ENCODE assay signal across 16 cellular contexts in the genomic region with DNA sequence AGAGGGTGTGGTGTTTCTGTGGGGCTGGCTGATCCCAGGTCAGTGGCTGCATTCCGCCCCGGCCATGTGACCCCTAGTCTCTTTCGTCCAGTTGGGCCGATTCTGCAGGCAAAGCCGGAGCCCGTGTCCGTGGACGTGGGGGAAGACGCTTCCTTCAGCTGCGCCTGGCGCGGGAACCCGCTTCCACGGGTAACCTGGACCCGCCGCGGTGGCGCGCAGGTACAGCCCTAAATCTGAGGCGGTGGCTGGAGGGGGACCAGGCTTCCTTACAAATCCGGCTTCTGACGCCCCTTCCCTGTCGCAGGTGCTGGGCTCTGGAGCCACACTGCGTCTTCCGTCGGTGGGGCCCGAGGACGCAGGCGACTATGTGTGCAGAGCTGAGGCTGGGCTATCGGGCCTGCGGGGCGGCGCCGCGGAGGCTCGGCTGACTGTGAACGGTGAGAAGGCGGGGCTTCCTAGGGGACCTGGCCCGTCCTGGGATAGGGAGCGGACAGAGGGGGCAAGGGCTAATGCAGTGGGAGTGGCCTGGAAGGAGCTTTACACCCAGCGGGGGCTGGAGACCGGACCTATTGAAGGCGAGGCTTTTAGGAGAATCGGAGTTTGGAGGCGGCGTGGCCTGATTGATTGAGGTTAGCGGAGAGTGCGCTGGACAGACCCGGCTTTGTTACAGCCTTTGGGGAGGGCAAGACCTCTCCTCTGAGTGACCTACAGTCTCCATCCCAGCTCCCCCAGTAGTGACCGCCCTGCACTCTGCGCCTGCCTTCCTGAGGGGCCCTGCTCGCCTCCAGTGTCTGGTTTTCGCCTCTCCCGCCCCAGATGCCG. TPM values are rescaled to one million over a fixed set of nuclear protein-coding genes. Genes with fewer than 3 reads are reported as not detected.
DNase-seq lines count a peak whose midpoint lies in the region; TF ChIP-seq lines count a peak whose summit lies in the region.
"Had no signal": no experiment of that assay in that cellular context is flagged by ENCODE, and none has a peak within 500 bp of the region (broad histone marks: within the 10 kb centered on the region; RNA-seq: fewer than 3 reads in every experiment).

No MANE protein-coding gene starts in this region.

- no peak for TF ChIP-seq EP300 in stomach (IDR thresholded peaks at IDR 0.05)

- no TSS peak for BruUV-seq in MCF 10A (replicated peaks; lab: Mats Ljungman, UMichigan)

- CTCF ChIA-PET in MCF 10A (lab: Yijun Ruan, JAX): no interaction called here

- H3K27me3 ChIP-seq in cardiac muscle cell: peaks cover 47% of the 10 kb centered on the region
- H3K27me3 ChIP-seq in iPS-20b (ENCODE audit: insufficient read depth, low read length): peaks cover 79% of the 10 kb centered on the region
- H3K27me3 ChIP-seq in stomach: peaks cover 7 to 88% (median 44%) of the 10 kb centered on the region in 3 donors

- H3K4me3 Mint-ChIP-seq in MCF 10A (ENCODE audit: unreplicated experiment): no peak overlapping the region
- H3K4me3 Mint-ChIP-seq: activated CD8-positive, alpha-beta T cell treated with anti-CD3 and anti-CD28 coated beads, Interleukin-2, amount 10 ng/mL, durations not matched to agents 7 days and 5 days had no signal

- TF ChIP-seq POLR2A in stomach (IDR thresholded peaks at IDR 0.05): no peak

- no peaks in the 10 kb centered on the region for H3K9me3 ChIP-seq in cardiac muscle cell (ENCODE audit: low read depth)
- H3K9me3 ChIP-seq in iPS-20b (ENCODE audit: insufficient read depth, low read depth, low read length): no peaks in the 10 kb centered on the region
- H3K9me3 ChIP-seq in stomach: no peaks in the 10 kb centered on the region
- H3K9me3 ChIP-seq: psoas muscle had no signal

- intact Hi-C loops in cardiac septum (cut with DNase I) (loop anchor here (10.0 kb wide), 1 partner anchor 86 kb away; a partner anchor contains a TSS), stomach (cut with DNase I; ENCODE audit: low total_unique reads) (no loop called here), MCF 10A (cut with micrococcal nuclease) (no loop called here)

- H3K4me1 Mint-ChIP-seq in MCF 10A (ENCODE audit: insufficient read depth, unreplicated experiment): no peaks in the 10 kb centered on the region

- H3K9ac ChIP-seq in iPS-20b (ENCODE audit: low read depth, low read length): no peak overlapping the region; the same call in 1 of the 2 replicates

- no peaks in the 10 kb centered on the region for H3K36me3 Mint-ChIP-seq in MCF 10A (ENCODE audit: insufficient read depth, unreplicated experiment)

- no peak overlapping the region for H3K27ac ChIP-seq in cardiac muscle cell
- no peak overlapping the region for H3K27ac ChIP-seq in iPS-20b (ENCODE audit: low read length)
- H3K27ac ChIP-seq in stomach: no peak overlapping the region
- H3K27ac ChIP-seq: PC-9, psoas muscle had no signal

- no peak overlapping the region for H3K27ac Mint-ChIP-seq in MCF 10A (ENCODE audit: low read depth, unreplicated experiment)
- H3K27ac Mint-ChIP-seq: activated CD8-positive, alpha-beta T cell treated with anti-CD3 and anti-CD28 coated beads, Interleukin-2, amount 10 ng/mL, durations not matched to agents 7 days and 5 days had no signal

- DNase-seq in cardiac muscle cell (ENCODE audit: low read depth in 1 of 2, low spot score in 1 of 2) (peak; percentile 32 to 88), cardiac septum (ENCODE audit: low spot score) (no peak), stomach (peak; percentile 48), COR-L47 (lab: John Stamatoyannopoulos, UW) (no peak), MCF 10A (ENCODE audit: unreplicated experiment) (no peak)
- DNase-seq: activated CD8-positive, alpha-beta T cell treated with anti-CD3 and anti-CD28 coated beads, Interleukin-2, amount 10 ng/mL, durations not matched to agents 7 days and 5 days; activated naive CD4-positive, alpha-beta T cell treated with Interleukin-2 at 50 U/mL for 16 hours; DMS153; NCI-H2171 treated with DMSO at 0.1 percent for 48 hours; PC-9; psoas muscle had no signal

- POLR2A ChIA-PET in MCF 10A (lab: Yijun Ruan, JAX): no interaction called here

- WGBS in stomach, 5 donors: 11 to 24% (median 14%) methylated on average over 37 to 55 of the region's 55 CpGs

- no peaks in the 10 kb centered on the region for H3K9me3 Mint-ChIP-seq in MCF 10A (ENCODE audit: unreplicated experiment)

- H3K4me3 ChIP-seq in cardiac muscle cell (no peak overlapping the region), iPS-20b (ENCODE audit: low read length) (peak overlapping the region; percentile 53), stomach (peak overlapping the region in 2 of 4 donors; percentile 13)
- H3K4me3 ChIP-seq: lung, PC-9, psoas muscle had no signal

- H3K4me1 ChIP-seq in cardiac muscle cell (ENCODE audit: low read depth) (peaks cover under 1% of the 10 kb centered on the region), iPS-20b (ENCODE audit: insufficient read depth, low read length) (no peaks in the 10 kb centered on the region), stomach (peaks cover 13 to 27% (median 24%) of the 10 kb centered on the region in 4 donors)
- H3K4me1 ChIP-seq: psoas muscle had no signal

- TF ChIP-seq CTCF in cardiac muscle cell (IDR thresholded peaks at IDR 0.05; ENCODE audit: low read depth, low read length) (no peak), stomach (IDR thresholded peaks at IDR 0.05) (no peak), MCF 10A (IDR thresholded peaks at IDR 0.05; ENCODE audit: unreplicated experiment) (no peak)

- H3K27me3 Mint-ChIP-seq in MCF 10A (ENCODE audit: insufficient read depth, unreplicated experiment): peaks cover 24% of the 10 kb centered on the region

- H3K36me3 ChIP-seq in cardiac muscle cell: no peaks in the 10 kb centered on the region
- H3K36me3 ChIP-seq in iPS-20b (ENCODE audit: insufficient read depth, low read depth, low read length): no peaks in the 10 kb centered on the region
- no peaks in the 10 kb centered on the region for H3K36me3 ChIP-seq in stomach

RNA-seq across cellular contexts. Expression of a gene that starts 4.3 kb away (rescaled TPM):
- total RNA-seq in cardiac muscle cell (3.5 and 4.2 TPM in 2 replicates), cardiac septum (not detected), stomach (under 1 TPM in 2 of 5 donors, not detected in 3; 0.43 to 0.73 TPM), MCF 10A (2022) (not detected in 2 replicates)
- polyA plus RNA-seq in cardiac muscle cell (3.2 and 3.7 TPM in 2 replicates), stomach (under 1 TPM in 2 of 3 donors, not detected in 1; 0.56 to 0.65 TPM)
- total RNA-seq: PC-9, psoas muscle had no signal
- polyA plus RNA-seq: psoas muscle had no signal

RNA-seq across cellular contexts. Expression of a gene that starts 7.3 kb away (rescaled TPM):
- total RNA-seq in cardiac muscle cell (126 and 134 TPM in 2 replicates), cardiac septum (39.9 TPM), stomach (10 to 100 TPM in 4 of 5 donors, 1 to 10 TPM in 1; 5.3 to 76.5 (median 18.8) TPM), MCF 10A (2022) (1.3 and 2.4 TPM in 2 replicates)
- polyA plus RNA-seq in cardiac muscle cell (117 and 157 TPM in 2 replicates), stomach (10 to 100 TPM; 12.5 to 31.3 (median 18.1) TPM)

RNA-seq across cellular contexts. Expression of a gene that starts 8.7 kb away (rescaled TPM):
- total RNA-seq in cardiac muscle cell (1.1 and 1.3 TPM in 2 replicates), cardiac septum (not detected), stomach (10 to 100 TPM in 1 of 5 donors, 1 to 10 TPM in 1, under 1 TPM in 1, not detected in 2; 0.37 to 17.9 (median 5.4) TPM), MCF 10A (2022) (not detected in 2 replicates)
- polyA plus RNA-seq in cardiac muscle cell (0.37 TPM in 1 of 2 replicates, not detected in the other), stomach (under 1 TPM; 0.10 to 0.61 (median 0.25) TPM)
- total RNA-seq: A673; activated CD8-positive, alpha-beta T cell treated with anti-CD3 and anti-CD28 coated beads, Interleukin-2, amount 10 ng/mL, durations not matched to agents 7 days and 5 days; PC-9; psoas muscle; T-helper 2 cell treated with Interferon-gamma antibody and Interleukin-4, amounts not matched to agents 100 ng/mL and 5 ng/mL, for 36 hours had no signal
- polyA plus RNA-seq: psoas muscle had no signal

RNA-seq across cellular contexts. Expression of a gene that starts 39.3 kb away (rescaled TPM):
- total RNA-seq in cardiac muscle cell: 3.7 and 5.1 TPM in 2 replicates
- 6.4 and 8.5 TPM in 2 replicates for polyA plus RNA-seq in cardiac muscle cell
- 3.1 TPM for total RNA-seq in cardiac septum
- total RNA-seq in stomach: 10 to 100 TPM in 3 of 5 donors, 1 to 10 TPM in 1, not detected in 1; 6.6 to 42.0 (median 17.6) TPM
- 1 to 10 TPM; 2.4 to 7.1 (median 3.3) TPM for polyA plus RNA-seq in stomach
- total RNA-seq in MCF 10A (2022): 6.4 and 8.4 TPM in 2 replicates

RNA-seq across cellular contexts. Expression of a gene that starts 41.3 kb away (rescaled TPM):
- total RNA-seq in cardiac muscle cell: 2.5 TPM in 1 of 2 replicates, not detected in the other
- polyA plus RNA-seq in cardiac muscle cell: 2.1 and 2.4 TPM in 2 replicates
- 5.4 TPM for total RNA-seq in cardiac septum
- 10 to 100 TPM in 1 of 5 donors, 1 to 10 TPM in 1, not detected in 3; 5.0 to 12.5 TPM for total RNA-seq in stomach
- 10 to 100 TPM in 1 of 3 donors, 1 to 10 TPM in 2; 8.2 to 11.3 (median 9.2) TPM for polyA plus RNA-seq in stomach
- total RNA-seq in MCF 10A (2022): not detected in 2 replicates
- total RNA-seq: cerebellum had no signal

Comparison
In these comparisons a context has a peak if more than half of its experiments do, and no peak if none do; other contexts are left out.
1. DNase-seq: peak in cardiac muscle cell (2 of 2) and stomach (single experiment); none in cardiac septum (single experiment), COR-L47 (single experiment) and MCF 10A (single experiment).